Comparison of ENCODE assay signal across 15 cellular contexts in the genomic region with DNA sequence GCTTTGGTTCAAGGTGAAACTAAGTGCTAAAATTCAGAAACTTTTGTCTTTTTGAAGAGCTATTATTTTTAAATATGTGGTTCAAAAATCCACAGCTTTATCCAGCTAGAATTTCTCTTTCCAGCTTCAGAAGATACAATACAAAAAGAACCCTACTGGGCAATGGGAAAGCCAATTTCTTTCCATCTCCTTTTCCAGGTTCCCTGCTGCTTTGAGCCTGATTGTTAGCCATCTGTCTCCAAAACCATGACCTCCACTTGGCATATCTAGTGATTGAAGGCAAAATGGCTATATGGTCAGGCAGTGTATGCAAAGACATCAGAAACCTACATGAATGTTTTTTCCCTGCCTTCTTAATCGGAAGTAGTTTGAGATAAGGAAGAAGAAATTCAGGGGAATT.
DNase-seq lines count a peak whose midpoint lies in the region; ATAC-seq lines count a peak whose summit lies in the region.
"Had no signal": no experiment of that assay in that cellular context is flagged by ENCODE, and none has a peak within 500 bp of the region (broad histone marks: within the 10 kb centered on the region; RNA-seq: fewer than 3 reads in every experiment).

No MANE protein-coding gene starts in this region.

- DNase-seq in NCI-H2171 treated with DMSO at 0.1 percent for 48 hours (lab: John Stamatoyannopoulos, UW) (peak; percentile 12), NCI-H2171 (lab: John Stamatoyannopoulos, UW) (no peak), NCI-H446 (lab: John Stamatoyannopoulos, UW) (peak; percentile 42 to 77), cerebellum (ENCODE audit: low spot score) (peak; percentile 36), AG08395 (ENCODE audit: low spot score) (no peak)
- DNase-seq: 8988T; ACHN; CD4-positive, alpha-beta memory T cell; DND-41; GF-D8; HCEC 1CT; HFFc6 had no signal

- ATAC-seq in HG02885 (IDR thresholded peaks at IDR 0.05; ENCODE audit: poor library complexity, unreplicated experiment) (no peak), GM18861 (IDR thresholded peaks at IDR 0.05; ENCODE audit: unreplicated experiment) (no peak)
- ATAC-seq: HepG2 had no signal

Comparison
In these comparisons a context has a peak if more than half of its experiments do, and no peak if none do; other contexts are left out.
1. DNase-seq: peak in NCI-H2171 treated with DMSO at 0.1 percent for 48 hours (single experiment), NCI-H446 (2 of 2) and cerebellum (single experiment); none in NCI-H2171 (single experiment) and AG08395 (single experiment).